ENCODE assay signal across 9 cellular contexts in the genomic region with DNA sequence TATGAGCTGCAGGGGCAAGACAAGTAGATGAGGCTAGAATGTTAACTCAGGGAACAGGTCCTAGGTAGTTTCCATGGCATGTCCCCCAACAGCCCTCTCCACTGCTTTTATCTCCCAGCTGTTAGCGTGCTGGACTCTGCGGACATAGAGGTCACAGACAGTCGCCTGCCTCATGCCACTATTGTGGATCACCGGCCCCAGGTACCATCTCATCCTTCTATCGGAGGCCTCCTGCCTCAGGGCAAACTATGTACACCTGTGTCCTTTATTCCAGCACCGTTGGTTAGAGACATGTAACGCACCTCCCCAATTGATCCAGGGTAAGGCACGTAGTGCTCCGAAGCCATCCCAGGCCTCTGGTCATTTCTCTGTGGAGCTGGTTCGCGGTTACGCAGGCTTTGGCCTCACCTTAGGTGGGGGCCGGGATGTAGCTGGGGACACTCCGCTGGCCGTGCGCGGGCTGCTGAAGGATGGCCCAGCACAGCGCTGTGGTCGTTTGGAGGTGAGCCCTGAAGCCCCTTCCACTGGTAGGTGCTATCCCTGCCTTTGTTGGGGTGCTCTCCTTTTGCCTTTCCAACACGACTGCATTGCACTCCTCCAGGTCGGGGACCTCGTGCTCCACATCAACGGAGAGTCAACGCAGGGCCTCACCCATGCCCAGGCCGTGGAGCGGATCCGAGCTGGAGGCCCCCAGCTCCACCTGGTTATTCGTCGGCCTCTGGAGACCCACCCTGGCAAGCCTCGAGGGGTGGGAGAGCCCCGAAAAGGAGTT. TPM values are rescaled to one million over a fixed set of nuclear protein-coding genes. Genes with fewer than 3 reads are reported as not detected.
DNase-seq lines count a peak whose midpoint lies in the region; ATAC-seq, FAIRE-seq and TF ChIP-seq lines count a peak whose summit lies in the region.
"Had no signal": no experiment of that assay in that cellular context is flagged by ENCODE, and none has a peak within 500 bp of the region (broad histone marks: within the 10 kb centered on the region; RNA-seq: fewer than 3 reads in every experiment).

No MANE protein-coding gene starts in this region.

- no peak overlapping the region for H3K27ac Mint-ChIP-seq in MCF 10A (ENCODE audit: low read depth, unreplicated experiment)
- H3K27ac Mint-ChIP-seq in naive B cell, result peak overlapping the region in 3 of 6 donors; percentile 20 to 83 (median 70)
- H3K27ac Mint-ChIP-seq in H9, result no peak overlapping the region

- no peak overlapping the region for H3K9ac ChIP-seq in H9 (ENCODE audit: extremely low read depth, insufficient read length, low read length)

- no peaks in the 10 kb centered on the region for H3K4me1 ChIP-seq in H9 (ENCODE audit: insufficient read depth, low read length)
- peaks cover 8% of the 10 kb centered on the region for H3K4me1 ChIP-seq in effector memory CD4-positive, alpha-beta T cell (ENCODE audit: control insufficient read depth, insufficient read depth, low read length, poor library complexity, severe bottlenecking)

- H3K56ac ChIP-seq in H9 (ENCODE audit: insufficient read length, low read depth, low read length), result no peak overlapping the region

- H3K79me2 ChIP-seq in H9 (ENCODE audit: insufficient read depth, low read length), result no peaks in the 10 kb centered on the region

- H4K91ac ChIP-seq in H9 (ENCODE audit: insufficient read length, low read depth, low read length), result no peak overlapping the region

- no peak overlapping the region for H3K18ac ChIP-seq in H9 (ENCODE audit: insufficient read length, low read depth, low read length)

- CTCF ChIA-PET in MCF 10A (lab: Yijun Ruan, JAX), result interaction anchor here (0.6 to 0.8 kb wide), 5 partner anchors 9 to 102 kb away, joined by 3 to 5 read pairs (median 3); no protein-coding TSS in a partner anchor

- H2BK5ac ChIP-seq in H9 (ENCODE audit: insufficient read length, low read length), result no peak overlapping the region

- POLR2A ChIA-PET in MCF 10A (lab: Yijun Ruan, JAX), result interaction anchor here (0.7 to 4.1 kb wide), 3 partner anchors 10 to 627 kb away, joined by 3 to 31 read pairs (median 3); no protein-coding TSS in a partner anchor

- no peak overlapping the region for H2AFZ ChIP-seq in H9 (ENCODE audit: low read length)

- no peak overlapping the region for H2BK120ac ChIP-seq in H9 (ENCODE audit: low read depth, low read length, poor library complexity, severe bottlenecking)

- H3K79me1 ChIP-seq in H9 (ENCODE audit: insufficient read depth, low read depth, low read length, poor library complexity, severe bottlenecking), result no peaks in the 10 kb centered on the region

- no peak overlapping the region for H3K4ac ChIP-seq in H9 (ENCODE audit: low read depth, low read length)

- no peak overlapping the region for H2AK5ac ChIP-seq in H9 (ENCODE audit: insufficient read length, low read length)

- no TSS peak for BruUV-seq in MCF 10A (replicated peaks; lab: Mats Ljungman, UMichigan)

- H3K4me2 ChIP-seq in H9 (ENCODE audit: insufficient read depth, insufficient read length, low read length), result no peak overlapping the region

- H2BK12ac ChIP-seq in H9 (ENCODE audit: insufficient read length, low read depth, low read length), result no peak overlapping the region

- H3K27ac ChIP-seq in 22Rv1, result peak overlapping the region; percentile 80
- H3K27ac ChIP-seq in H9 (ENCODE audit: insufficient read length, low read depth, low read length), result no peak overlapping the region
- no peak overlapping the region for H3K27ac ChIP-seq in effector memory CD4-positive, alpha-beta T cell (ENCODE audit: insufficient read depth, low read length, poor library complexity, severe bottlenecking)

- no peak for ATAC-seq in naive B cell (ENCODE audit: low read depth in 2 of 2)

- H3K23me2 ChIP-seq in H9 (ENCODE audit: insufficient read length, low read depth, low read length, poor library complexity, severe bottlenecking), result peaks cover 14% of the 10 kb centered on the region

- no peak overlapping the region for H4K5ac ChIP-seq in H9 (ENCODE audit: insufficient read length, low read depth, low read length)

- no CpG with 5 or more reads among the region's 31 CpGs for WGBS in H9 (ENCODE audit: extremely low coverage, insufficient read length, low lambda C conversion rate)

- intact Hi-C loops in MCF 10A (cut with micrococcal nuclease), result no loop called here

- H3K9me3 Mint-ChIP-seq in MCF 10A (ENCODE audit: unreplicated experiment) (no peaks in the 10 kb centered on the region), naive B cell (peaks cover 0 to 3% (median 0%) of the 10 kb centered on the region in 7 donors), H9 (peaks cover 57 to 60% of the 10 kb centered on the region in 2 experiments)

- no peaks in the 10 kb centered on the region for H3K36me3 ChIP-seq in H7 (replicated peaks; ENCODE audit: control insufficient read depth, insufficient read depth, low read length)
- H3K36me3 ChIP-seq in effector memory CD4-positive, alpha-beta T cell (ENCODE audit: control insufficient read depth, insufficient read depth, low read length), result no peaks in the 10 kb centered on the region

- H3K27me3 Mint-ChIP-seq in MCF 10A (ENCODE audit: insufficient read depth, unreplicated experiment) (no peaks in the 10 kb centered on the region), naive B cell (no peaks in the 10 kb centered on the region), H9 (ENCODE audit: low read depth) (peaks cover 34% of the 10 kb centered on the region)
- H3K27me3 Mint-ChIP-seq: stimulated activated naive B cell treated with anti-CD40 and anti-IgM and Interleukin-4, amounts not matched to agents 10 μg/mL and 1 μg/mL and 100 μg/mL, for 72 hours had no signal

- TF ChIP-seq CTCF in 22Rv1 (IDR thresholded peaks at IDR 0.05) (no peak), MCF 10A (IDR thresholded peaks at IDR 0.05; ENCODE audit: unreplicated experiment) (no peak), H9 (conservative IDR thresholded peaks at IDR 0.05) (no peak), D721Med (IDR thresholded peaks at IDR 0.05; ENCODE audit: insufficient read depth, missing control alignments) (no peak)

- H3K4me1 Mint-ChIP-seq in MCF 10A (ENCODE audit: insufficient read depth, unreplicated experiment) (peaks cover 13% of the 10 kb centered on the region), naive B cell (peaks cover 27 to 49% (median 33%) of the 10 kb centered on the region in 3 donors), H9 (peaks cover 9 to 25% of the 10 kb centered on the region in 2 experiments)

- peaks cover 12% of the 10 kb centered on the region for H3K9me3 ChIP-seq in H9 (ENCODE audit: control insufficient read depth, low read depth, low read length)
- no peaks in the 10 kb centered on the region for H3K9me3 ChIP-seq in effector memory CD4-positive, alpha-beta T cell (ENCODE audit: control insufficient read depth, low read length)

- H2BK20ac ChIP-seq in H9 (ENCODE audit: low read depth, low read length, poor library complexity, severe bottlenecking), result no peak overlapping the region

- no peak overlapping the region for H4K8ac ChIP-seq in H9 (replicated peaks; ENCODE audit: insufficient read length, low read depth, low read length)

- H2BK15ac ChIP-seq in H9 (ENCODE audit: low read depth, low read length), result no peak overlapping the region

- no peaks in the 10 kb centered on the region for H4K20me1 ChIP-seq in H9 (ENCODE audit: control insufficient read depth, insufficient read depth, insufficient read length)

- H3K14ac ChIP-seq in H9 (ENCODE audit: insufficient read depth, low read length), result no peak overlapping the region

- H3K4me3 Mint-ChIP-seq in MCF 10A (ENCODE audit: unreplicated experiment) (peak overlapping the region; percentile 91), naive B cell (peak overlapping the region in 7 of 8 donors; percentile 32 to 92 (median 84)), H9 (peak overlapping the region in 1 of 2 experiments; percentile 77; a peak in 1 of 5 replicates)

- no peak overlapping the region for H3T11ph ChIP-seq in H9 (ENCODE audit: low read length)

- H3K27me3 ChIP-seq in H7 (ENCODE audit: control insufficient read depth, insufficient read depth, low read length), result peaks cover 26% of the 10 kb centered on the region
- no peaks in the 10 kb centered on the region; the same call in 1 of the 2 replicates for H3K27me3 ChIP-seq in H9 (ENCODE audit: insufficient read depth, low read length)
- H3K27me3 ChIP-seq in effector memory CD4-positive, alpha-beta T cell (replicated peaks; ENCODE audit: control insufficient read depth, insufficient read depth, low read length, poor library complexity, severe bottlenecking), result no peaks in the 10 kb centered on the region

- no peak overlapping the region for H3K23ac ChIP-seq in H9 (ENCODE audit: insufficient read length, low read depth, low read length)

- no peak overlapping the region for H3K4me3 ChIP-seq in H7 (ENCODE audit: insufficient read depth, low read depth, low read length)
- H3K4me3 ChIP-seq in effector memory CD4-positive, alpha-beta T cell (ENCODE audit: insufficient read depth, low read depth, low read length, poor library complexity, severe bottlenecking), result no peak overlapping the region

- FAIRE-seq in D721Med (lab: Jason Lieb, UNC), result no peak

- DNase-seq in H7 (peak; percentile 26), MCF 10A (ENCODE audit: unreplicated experiment) (no peak), naive B cell (no peak), H9 (no peak), D721Med (ENCODE audit: insufficient read length, low spot score) (no peak)
- no peak for DNase-seq in effector memory CD4-positive, alpha-beta T cell
- DNase-seq in stimulated activated CD4-positive, alpha-beta T cell treated with anti-CD3 and anti-CD28 coated beads, Interleukin-12 subunit alpha, Interleukin-12 subunit beta, amount 100 ng/mL, for 4 hours, result no peak
- DNase-seq: stimulated activated naive B cell treated with anti-CD40 and anti-IgM and Interleukin-4, amounts not matched to agents 10 μg/mL and 1 μg/mL and 100 μg/mL, for 72 hours had no signal

- H3K36me3 Mint-ChIP-seq in MCF 10A (ENCODE audit: insufficient read depth, unreplicated experiment) (no peaks in the 10 kb centered on the region), naive B cell (no peaks in the 10 kb centered on the region), H9 (ENCODE audit: insufficient read depth in 1 of 3, low read depth in 3 of 3) (peaks cover 0 to 8% (median 5%) of the 10 kb centered on the region in 3 experiments; a peak in 3 of 7 replicates)
- H3K36me3 Mint-ChIP-seq: stimulated activated naive B cell treated with anti-CD40 and anti-IgM and Interleukin-4, amounts not matched to agents 10 μg/mL and 1 μg/mL and 100 μg/mL, for 72 hours had no signal

RNA-seq across cellular contexts. Expression of a gene that starts 2.2 kb away (rescaled TPM):
- 0.21 and 1.00 TPM in 2 replicates for total RNA-seq in H7 (2014; rRNA removed; shearing (Covaris generic))
- total RNA-seq in MCF 10A (2022) (0.52 and 0.84 TPM in 2 replicates), H9 (2021) (1.3 and 1.9 TPM in 2 replicates)
- under 1 TPM in 5 of 6 donors, not detected in 1; 0.18 to 0.96 (median 0.35) TPM for polyA plus RNA-seq in naive B cell (ENCODE audit: low read depth in 6 of 6)

RNA-seq across cellular contexts. Expression of a gene that starts 6.9 kb away (rescaled TPM):
- total RNA-seq in H7 (2014; rRNA removed; shearing (Covaris generic)), result 1.1 and 1.5 TPM in 2 replicates
- total RNA-seq in MCF 10A (2022) (292 and 308 TPM in 2 replicates), H9 (2021) (11.7 and 12.1 TPM in 2 replicates)
- polyA plus RNA-seq in naive B cell (ENCODE audit: low read depth in 6 of 6), result 100 to 1,000 TPM; 110 to 208 (median 153) TPM

RNA-seq across cellular contexts. Expression of a gene that starts 21.4 kb away (rescaled TPM):
- total RNA-seq in H7 (2014; rRNA removed; shearing (Covaris generic)), result 8.9 and 13.9 TPM in 2 replicates
- total RNA-seq in MCF 10A (2022), result 14.5 and 15.7 TPM in 2 replicates
- polyA plus RNA-seq in naive B cell (ENCODE audit: low read depth in 6 of 6), result 1 to 10 TPM in 5 of 6 donors, not detected in 1; 3.6 to 8.6 (median 5.4) TPM
- 9.7 and 12.2 TPM in 2 replicates for total RNA-seq in H9 (2021)

RNA-seq across cellular contexts. Expression of a gene that starts 35.2 kb away (rescaled TPM):
- 1.7 and 1.9 TPM in 2 replicates for total RNA-seq in H7 (2014; rRNA removed; shearing (Covaris generic))
- total RNA-seq in MCF 10A (2022) (0.75 and 0.79 TPM in 2 replicates), H9 (2021) (1.8 and 2.1 TPM in 2 replicates)
- polyA plus RNA-seq in naive B cell (ENCODE audit: low read depth in 6 of 6), result 1 to 10 TPM in 1 of 6 donors, under 1 TPM in 4, not detected in 1; 0.15 to 1.3 (median 0.47) TPM

RNA-seq across cellular contexts. Expression of a gene that starts 41.2 kb away (rescaled TPM):
- total RNA-seq in H7 (2014; rRNA removed; shearing (Covaris generic)), result 24.4 and 31.4 TPM in 2 replicates
- 22.0 and 24.4 TPM in 2 replicates for total RNA-seq in MCF 10A (2022)
- 10 to 100 TPM; 17.9 to 33.9 (median 22.0) TPM for polyA plus RNA-seq in naive B cell (ENCODE audit: low read depth in 6 of 6)
- total RNA-seq in H9 (2021), result 15.8 and 17.1 TPM in 2 replicates

Comparison
In these comparisons a context has a peak if more than half of its experiments do, and no peak if none do; other contexts are left out.
1. RNA of a gene that starts 6.9 kb away (total RNA-seq): 292 to 308 TPM in MCF 10A; 11.7 to 12.1 TPM in H9 and 1.1 to 1.5 TPM in H7; every median in the first group is over 10 times any median in the second.